Comparison of ENCODE assay signal across 10 cellular contexts in genomic region chr2:230873670-230874401, GRCh38. TPM values are rescaled to one million over a fixed set of nuclear protein-coding genes. Genes with fewer than 3 reads are reported as not detected.
A peak's percentile ranks its signal among the peaks of the same experiment; 100 is the strongest.
DNase-seq lines count a peak whose midpoint lies in the region; ATAC-seq lines count a peak whose summit lies in the region.
"Had no signal": no experiment of that assay in that cellular context is flagged by ENCODE, and none has a peak within 500 bp of the region (broad histone marks: within the 10 kb centered on the region; RNA-seq: fewer than 3 reads in every experiment).

No MANE protein-coding gene starts in this region.

- H3K27ac Mint-ChIP-seq in activated CD4-positive, alpha-beta T cell treated with anti-CD3 and anti-CD28 coated beads, Interleukin-2, amount 10 ng/mL, durations not matched to agents 7 days and 5 days: peak overlapping the region; percentile 54

- no peaks in the 10 kb centered on the region for H3K27me3 Mint-ChIP-seq in activated CD4-positive, alpha-beta T cell treated with anti-CD3 and anti-CD28 coated beads, Interleukin-2, amount 10 ng/mL, durations not matched to agents 7 days and 5 days

- H3K9me3 Mint-ChIP-seq in activated CD4-positive, alpha-beta T cell treated with anti-CD3 and anti-CD28 coated beads, Interleukin-2, amount 10 ng/mL, durations not matched to agents 7 days and 5 days: no peaks in the 10 kb centered on the region

- ATAC-seq in GM21619 (IDR thresholded peaks at IDR 0.05; ENCODE audit: unreplicated experiment) (peak; percentile 68), HG03520 (IDR thresholded peaks at IDR 0.05; ENCODE audit: unreplicated experiment) (peak; percentile 64)
- ATAC-seq: A549, pancreas had no signal

- H3K36me3 Mint-ChIP-seq in activated CD4-positive, alpha-beta T cell treated with anti-CD3 and anti-CD28 coated beads, Interleukin-2, amount 10 ng/mL, durations not matched to agents 7 days and 5 days (ENCODE audit: low read depth): no peaks in the 10 kb centered on the region

- no peak overlapping the region for H3K4me3 Mint-ChIP-seq in activated CD4-positive, alpha-beta T cell treated with anti-CD3 and anti-CD28 coated beads, Interleukin-2, amount 10 ng/mL, durations not matched to agents 7 days and 5 days

- POLR2A ChIA-PET in activated CD4-positive, alpha-beta T cell treated with anti-CD3 and anti-CD28 coated beads, Interleukin-2, amount 10 ng/mL, durations not matched to agents 7 days and 5 days (lab: Charles Lee): no interaction called here

- H3K4me1 Mint-ChIP-seq in activated CD4-positive, alpha-beta T cell treated with anti-CD3 and anti-CD28 coated beads, Interleukin-2, amount 10 ng/mL, durations not matched to agents 7 days and 5 days: peaks cover 41% of the 10 kb centered on the region

- CTCF ChIA-PET in activated CD4-positive, alpha-beta T cell treated with anti-CD3 and anti-CD28 coated beads, Interleukin-2, amount 10 ng/mL, durations not matched to agents 7 days and 5 days (lab: Charles Lee): interaction anchor here (0.5 to 1.2 kb wide), 3 partner anchors 9 to 39 kb away, joined by 3 to 4 read pairs (median 4); no protein-coding TSS in a partner anchor

- DNase-seq in activated CD4-positive, alpha-beta T cell treated with anti-CD3 and anti-CD28 coated beads, Interleukin-2, amount 10 ng/mL, durations not matched to agents 7 days and 5 days: peak; percentile 6
- DNase-seq in activated CD4-positive, alpha-beta T cell treated with anti-CD3 and anti-CD28 coated beads, Interleukin-2, amount 50 U/mL, for 4 hours: no peak
- DNase-seq in stimulated activated CD8-positive, alpha-beta memory T cell treated with anti-CD3 and anti-CD28 coated beads, Interleukin-4, amount 100 ng/mL, for 48 hours: peak; percentile 26
- DNase-seq in amygdala (lab: John Stamatoyannopoulos, UW): no peak
- no peak for DNase-seq in NOMO-1 treated with DMSO at 0.1 percent for 48 hours (lab: John Stamatoyannopoulos, UW; ENCODE audit: unreplicated experiment)
- DNase-seq in AG08395 (ENCODE audit: low spot score): no peak

RNA-seq across cellular contexts. Expression of gene ITM2C, which starts 9.1 kb away (rescaled TPM):
- 10 to 100 TPM; 29.4 to 30.4 TPM for total RNA-seq in activated CD4-positive, alpha-beta T cell treated with anti-CD3 and anti-CD28 coated beads, Interleukin-2, amount 10 ng/mL, durations not matched to agents 7 days and 5 days

RNA-seq across cellular contexts. Expression of gene GPR55, which starts 51.2 kb away (rescaled TPM):
- 1 to 10 TPM; 9.2 to 9.4 TPM for total RNA-seq in activated CD4-positive, alpha-beta T cell treated with anti-CD3 and anti-CD28 coated beads, Interleukin-2, amount 10 ng/mL, durations not matched to agents 7 days and 5 days

Comparison
In these comparisons a context has a peak if more than half of its experiments do, and no peak if none do; other contexts are left out.
1. DNase-seq: peak in activated CD4-positive, alpha-beta T cell treated with anti-CD3 and anti-CD28 coated beads, Interleukin-2, amount 10 ng/mL, durations not matched to agents 7 days and 5 days (single experiment) and stimulated activated CD8-positive, alpha-beta memory T cell treated with anti-CD3 and anti-CD28 coated beads, Interleukin-4, amount 100 ng/mL, for 48 hours (single experiment); none in activated CD4-positive, alpha-beta T cell treated with anti-CD3 and anti-CD28 coated beads, Interleukin-2, amount 50 U/mL, for 4 hours (0 of 2), amygdala (0 of 56), NOMO-1 treated with DMSO at 0.1 percent for 48 hours (single experiment) and AG08395 (single experiment).